Comparison of ENCODE assay signal across 18 cellular contexts in the genomic region with DNA sequence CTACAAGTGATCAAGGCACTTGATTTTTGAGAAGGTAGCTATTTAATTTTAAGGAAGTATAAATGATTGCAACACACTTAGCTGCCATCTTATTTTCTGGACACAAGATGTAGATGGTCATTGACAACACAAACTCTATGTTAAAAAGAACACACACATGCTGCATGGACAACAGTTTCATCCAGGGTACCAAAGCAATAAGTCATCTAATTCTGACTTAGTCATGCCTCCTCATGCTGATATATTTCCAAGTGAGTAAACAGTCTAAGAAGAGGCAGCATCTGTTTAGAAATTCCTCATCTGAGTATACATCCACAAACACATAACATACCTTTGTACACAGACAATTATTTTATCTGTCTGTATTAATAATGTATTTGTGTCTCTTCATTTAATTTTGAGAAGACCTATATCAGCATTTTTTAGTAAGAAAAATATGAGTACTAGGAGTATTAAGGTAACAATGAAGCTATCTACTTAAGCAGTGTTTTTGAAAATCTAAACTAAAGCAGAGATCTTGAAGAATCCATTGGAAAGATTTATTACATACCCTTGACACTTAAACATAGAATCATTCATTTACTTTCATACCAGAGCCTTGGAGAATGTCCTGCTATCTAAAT.
DNase-seq lines count a peak whose midpoint lies in the region; ATAC-seq and TF ChIP-seq lines count a peak whose summit lies in the region.
"Had no signal": no experiment of that assay in that cellular context is flagged by ENCODE, and none has a peak within 500 bp of the region (broad histone marks: within the 10 kb centered on the region; RNA-seq: fewer than 3 reads in every experiment).

No MANE protein-coding gene starts in this region.

- POLR2A ChIA-PET in PC-3 (lab: Charles Lee; ENCODE audit: unreplicated experiment): no interaction called here

- H3K9me3 ChIP-seq in mammary epithelial cell (replicated peaks; ENCODE audit: insufficient read depth, low read length): no peaks in the 10 kb centered on the region
- H3K9me3 ChIP-seq in breast epithelium: no peaks in the 10 kb centered on the region
- no peaks in the 10 kb centered on the region for H3K9me3 ChIP-seq in PC-3 (ENCODE audit: low read length)

- no peak for TF ChIP-seq CTCF in mammary epithelial cell (conservative IDR thresholded peaks at IDR 0.05 in 1 of 2, IDR thresholded peaks at IDR 0.05 in 1 of 2; ENCODE audit: extremely low read depth in 1 of 2, insufficient read depth in 1 of 2, low read depth in 1 of 2, low read length in 2 of 2)
- TF ChIP-seq CTCF in breast epithelium (IDR thresholded peaks at IDR 0.05): no peak
- no peak for TF ChIP-seq CTCF in PC-3 (conservative IDR thresholded peaks at IDR 0.05; ENCODE audit: low read depth, low read length)
- no peak for TF ChIP-seq CTCF in epithelial cell of esophagus (IDR thresholded peaks at IDR 0.05; ENCODE audit: insufficient read depth, low read depth, low read length, missing control alignments)

- H3K9me2 ChIP-seq in PC-3 (replicated peaks; ENCODE audit: low read length): no peaks in the 10 kb centered on the region

- no peak overlapping the region for H3K9ac ChIP-seq in mammary epithelial cell (ENCODE audit: insufficient read depth, low read length)
- H3K9ac ChIP-seq in PC-3 (ENCODE audit: low read length): no peak overlapping the region

- H3K79me2 ChIP-seq in mammary epithelial cell (ENCODE audit: insufficient read depth, low read length) (no peaks in the 10 kb centered on the region), PC-3 (ENCODE audit: low read length) (no peaks in the 10 kb centered on the region)

- H3K4me3 ChIP-seq in mammary epithelial cell (replicated peaks in 1 of 3; ENCODE audit: insufficient read depth in 1 of 3, low read depth in 2 of 3, low read length in 3 of 3): no peak overlapping the region
- no peak overlapping the region for H3K4me3 ChIP-seq in breast epithelium
- no peak overlapping the region for H3K4me3 ChIP-seq in PC-3 (ENCODE audit: low read length)
- H3K4me3 ChIP-seq in epithelial cell of esophagus (ENCODE audit: low read length): no peak overlapping the region
- H3K4me3 ChIP-seq: SK-N-MC had no signal

- DNase-seq in mammary epithelial cell (peak; percentile 7), breast epithelium (ENCODE audit: low spot score in 2 of 2) (no peak), PC-3 (peak; percentile 41), epithelial cell of esophagus (ENCODE audit: low read depth) (peak; percentile 78), kidney tubule cell (ENCODE audit: low spot score) (peak; percentile 55), left ventricle myocardium superior (no peak), LoVo (ENCODE audit: low spot score) (no peak)
- DNase-seq in stimulated activated CD4-positive, alpha-beta T cell treated with anti-CD3 and anti-CD28 coated beads, Interleukin-4, amount 100 ng/mL, for 24 hours: no peak
- DNase-seq: 8988T, C1 segment of cervical spinal cord, H7, KBM-7, NCI-H1436, NCI-H2029 treated with DMSO at 0.1 percent for 48 hours, NCI-H82, Right ventricle myocardium superior had no signal

- in situ Hi-C loops in mammary epithelial cell (cut with MboI; ENCODE audit: low sequenced_read_pairs in 2 of 2): no loop called here

- BruUV-seq in mammary epithelial cell (replicated peaks; lab: Mats Ljungman, UMichigan) (no TSS peak), PC-3 (replicated peaks; lab: Mats Ljungman, UMichigan) (no TSS peak)

- TF ChIP-seq POLR2A in breast epithelium (IDR thresholded peaks at IDR 0.05): no peak

- H3K27me3 ChIP-seq in mammary epithelial cell (ENCODE audit: insufficient read depth, low read length) (no peaks in the 10 kb centered on the region), breast epithelium (no peaks in the 10 kb centered on the region), PC-3 (ENCODE audit: low read length) (peaks cover 44% of the 10 kb centered on the region)

- H4K20me1 ChIP-seq in mammary epithelial cell (ENCODE audit: insufficient read depth, low read length): no peaks in the 10 kb centered on the region
- H4K20me1 ChIP-seq in PC-3 (ENCODE audit: low read length): no peaks in the 10 kb centered on the region

- no peak overlapping the region for H3K27ac ChIP-seq in mammary epithelial cell (ENCODE audit: insufficient read depth, low read depth, low read length)
- H3K27ac ChIP-seq in breast epithelium: no peak overlapping the region
- no peak overlapping the region for H3K27ac ChIP-seq in PC-3 (ENCODE audit: low read length)
- H3K27ac ChIP-seq: HL-60, SK-N-MC had no signal

- dilution Hi-C loops in mammary epithelial cell (cut with HindIII; ENCODE audit: low sequenced_read_pairs): no loop called here

- CTCF ChIA-PET in mammary epithelial cell (lab: Charles Lee; ENCODE audit: low non-redundant PET) (no interaction called here), PC-3 (lab: Charles Lee) (interaction anchor here (0.7 kb wide), 1 partner anchor 16 kb away, joined by 4 read pairs; no protein-coding TSS in a partner anchor)

- intact Hi-C loops in mammary epithelial cell (cut with micrococcal nuclease): no loop called here
- intact Hi-C loops in breast epithelium (cut with DNase I; ENCODE audit: low total_unique reads): no loop called here
- intact Hi-C loops in PC-3 (cut with micrococcal nuclease): no loop called here
- intact Hi-C loops in left ventricle myocardium superior (cut with micrococcal nuclease): no loop called here

- H3K36me3 ChIP-seq in mammary epithelial cell (ENCODE audit: insufficient read depth, low read length): no peaks in the 10 kb centered on the region
- H3K36me3 ChIP-seq in breast epithelium: no peaks in the 10 kb centered on the region
- no peaks in the 10 kb centered on the region for H3K36me3 ChIP-seq in PC-3 (ENCODE audit: low read depth, low read length)

- ATAC-seq in PC-3 (peak; percentile 33; the same call in 1 of the 2 replicates), left ventricle myocardium superior (no peak)

- peaks cover 4% of the 10 kb centered on the region for H3K4me1 ChIP-seq in mammary epithelial cell (ENCODE audit: insufficient read depth, low read length)
- H3K4me1 ChIP-seq in breast epithelium: no peaks in the 10 kb centered on the region
- no peaks in the 10 kb centered on the region for H3K4me1 ChIP-seq in PC-3 (ENCODE audit: insufficient read depth, low read length)

- no peak overlapping the region for H3K4me2 ChIP-seq in mammary epithelial cell (ENCODE audit: insufficient read depth, low read depth, low read length)
- no peak overlapping the region for H3K4me2 ChIP-seq in PC-3 (ENCODE audit: low read length)

- H2AFZ ChIP-seq in mammary epithelial cell (ENCODE audit: low read depth, low read length) (no peak overlapping the region), PC-3 (ENCODE audit: low read length) (no peak overlapping the region)

- no peaks in the 10 kb centered on the region for H3F3A ChIP-seq in PC-3 (ENCODE audit: low read length, unreplicated experiment)

Comparison
In these comparisons a context has a peak if more than half of its experiments do, and no peak if none do; other contexts are left out.
1. DNase-seq: peak in mammary epithelial cell (single experiment), PC-3 (single experiment), epithelial cell of esophagus (single experiment) and kidney tubule cell (single experiment); none in breast epithelium (0 of 2), stimulated activated CD4-positive, alpha-beta T cell treated with anti-CD3 and anti-CD28 coated beads, Interleukin-4, amount 100 ng/mL, for 24 hours (single experiment), left ventricle myocardium superior (single experiment) and LoVo (single experiment).